ENCODE assay signal across 23 cellular contexts in genomic region chr15:93082861-93083260, GRCh38. TPM values are rescaled to one million over a fixed set of nuclear protein-coding genes. Genes with fewer than 3 reads are reported as not detected.
"Had no signal": no experiment of that assay in that cellular context is flagged by ENCODE, and none has a peak within 500 bp of the region (broad histone marks: within the 10 kb centered on the region; RNA-seq: fewer than 3 reads in every experiment).

No MANE protein-coding gene starts in this region.

- H3K9me3 ChIP-seq: heart left ventricle, neutrophil, pancreas, right atrium auricular region, spleen, suprapubic skin, vagina had no signal

- H3K27ac ChIP-seq: heart left ventricle, hepatocyte, neutrophil, pancreas, right atrium auricular region, skin epidermis, spleen, suprapubic skin, vagina had no signal

- H3K4me2 ChIP-seq: hepatocyte had no signal

- H3K27me3 ChIP-seq: right atrium auricular region, vagina had no signal

- DNase-seq: cortex of kidney; effector memory CD8-positive, alpha-beta T cell; erythroblast; heart left ventricle; kidney; naive thymus-derived CD4-positive, alpha-beta T cell; pancreas; spleen; stimulated activated CD4-positive, alpha-beta T cell treated with anti-CD3 and anti-CD28 coated beads, Interleukin-4, amount 100 ng/mL, for 4 hours; stimulated activated naive CD8-positive, alpha-beta T cell treated with anti-CD3 and anti-CD28 coated beads, Interleukin-15, Interleukin-2, amounts not matched to agents 100 U/mL and 50 U/mL, for 24 hours; trophoblast cell had no signal

- H3K4me3 ChIP-seq: heart left ventricle, hepatocyte, lung, pancreas, right atrium auricular region, skin epidermis, spleen, suprapubic skin, vagina had no signal

- H2AFZ ChIP-seq: hepatocyte had no signal

- H3K4me3 Mint-ChIP-seq: central memory CD8-positive, alpha-beta T cell; effector memory CD8-positive, alpha-beta T cell; memory B cell; naive thymus-derived CD4-positive, alpha-beta T cell; nephron; stimulated activated memory B cell treated with anti-CD40 and anti-IgM and Interleukin-4, amounts not matched to agents 10 μg/mL and 1 μg/mL and 100 μg/mL, for 72 hours had no signal

- H3K36me3 Mint-ChIP-seq: memory B cell; stimulated activated memory B cell treated with anti-CD40 and anti-IgM and Interleukin-4, amounts not matched to agents 10 μg/mL and 1 μg/mL and 100 μg/mL, for 72 hours had no signal

- H3K9me3 Mint-ChIP-seq: central memory CD8-positive, alpha-beta T cell; effector memory CD8-positive, alpha-beta T cell; memory B cell; naive thymus-derived CD4-positive, alpha-beta T cell; nephron; stimulated activated memory B cell treated with anti-CD40 and anti-IgM and Interleukin-4, amounts not matched to agents 10 μg/mL and 1 μg/mL and 100 μg/mL, for 72 hours had no signal

- H3K36me3 ChIP-seq: heart left ventricle, neutrophil, pancreas, right atrium auricular region, spleen, suprapubic skin, vagina had no signal

- H3K27ac Mint-ChIP-seq: effector memory CD8-positive, alpha-beta T cell; memory B cell; naive thymus-derived CD4-positive, alpha-beta T cell; nephron; stimulated activated memory B cell treated with anti-CD40 and anti-IgM and Interleukin-4, amounts not matched to agents 10 μg/mL and 1 μg/mL and 100 μg/mL, for 72 hours had no signal

RNA-seq across cellular contexts. Expression of gene RGMA, which starts 6.2 kb away (rescaled TPM):
- total RNA-seq: fibroblast of villous mesenchyme had no signal
- polyA plus RNA-seq: naive thymus-derived CD4-positive, alpha-beta T cell had no signal
